In genomic region chr7:91940572-91941341, GRCh38 we compare ENCODE assay signal across 2 cellular contexts.
A peak's percentile ranks its signal among the peaks of the same experiment; 100 is the strongest.
TF ChIP-seq lines count a peak whose summit lies in the region.

AKAP9 (plus strand) TSS chr7:91940862; CDS start chr7:91941100, 238 bp downstream.

TF ChIP-seq in HCT116, 20 proteins besides CTCF, POLR2A, EP300 and RAD21 (continued from another document):
- TF ChIP-seq ZFX (IDR thresholded peaks at IDR 0.05) (peak; percentile 55), YY1 (IDR thresholded peaks at IDR 0.05; ENCODE audit: extremely low read depth, insufficient replicate concordance, low read depth, low read length) (peak; percentile 95), SIN3A (IDR thresholded peaks at IDR 0.05; ENCODE audit: low read depth) (peak; percentile 80), REST (IDR thresholded peaks at IDR 0.05; ENCODE audit: low read depth) (no peak), EZH2phosphoT487 (IDR thresholded peaks at IDR 0.05; ENCODE audit: borderline replicate concordance) (no peak), EGR1 (IDR thresholded peaks at IDR 0.05; ENCODE audit: low read depth) (no peak), SP1 (IDR thresholded peaks at IDR 0.05; ENCODE audit: low read depth) (0 out of 2 replicates have a peak, but pooled peaks have one; percentile 49), ZNF274 (IDR thresholded peaks at IDR 0.05; ENCODE audit: low read depth, low read length) (no peak), POLR2AphosphoS5 (IDR thresholded peaks at IDR 0.05; ENCODE audit: low read depth, low read length) (peak; percentile 95), FOSL1 (IDR thresholded peaks at IDR 0.05; ENCODE audit: low read depth) (no peak; the same call in 1 of the 2 replicates), CEBPB (IDR thresholded peaks at IDR 0.05; ENCODE audit: low read depth) (no peak), ATF3 (IDR thresholded peaks at IDR 0.05) (no peak), ZBTB33 (IDR thresholded peaks at IDR 0.05; ENCODE audit: extremely low read depth, insufficient replicate concordance, low read length) (no peak)

TF ChIP-seq in SK-N-SH, 30 proteins besides CTCF, POLR2A, EP300 and RAD21 (continued from another document):
- no peak for TF ChIP-seq EZH2phosphoT487 (IDR thresholded peaks at IDR 0.05; ENCODE audit: borderline replicate concordance, low read depth)
- peak; percentile 89; the same call in 1 of the 2 replicates for TF ChIP-seq SIN3A (IDR thresholded peaks at IDR 0.05; ENCODE audit: borderline replicate concordance, low read depth, low read length)
- peak; percentile 60 for TF ChIP-seq NRF1 (IDR thresholded peaks at IDR 0.05; ENCODE audit: low read depth, low read length)
- TF ChIP-seq REST (IDR thresholded peaks at IDR 0.05; ENCODE audit: low read depth, low read length): 0 out of 2 replicates have a peak, but pooled peaks have one; percentile 43
- TF ChIP-seq FOXJ3 (CRISPR knock-in tag; IDR thresholded peaks at IDR 0.05): peak; percentile 96
- TF ChIP-seq POLR2AphosphoS5 (IDR thresholded peaks at IDR 0.05; ENCODE audit: low read depth, low read length): peak; percentile 91
- no peak for TF ChIP-seq FOSL2 (IDR thresholded peaks at IDR 0.05; ENCODE audit: borderline replicate concordance, low read depth)
- peak; percentile 11; the same call in 1 of the 2 replicates for TF ChIP-seq SMC3 (IDR thresholded peaks at IDR 0.05; ENCODE audit: low read depth, low read length)
- TF ChIP-seq ELF1 (IDR thresholded peaks at IDR 0.05): 0 out of 2 replicates have a peak, but pooled peaks have one; percentile 5
TF ChIP-seq in SK-N-SH: peak in this region for 13.
